In genomic region chr22:19011075-19011474, GRCh38 we compare ENCODE assay signal across 28 cellular contexts.
DNase-seq lines count a peak whose midpoint lies in the region; ATAC-seq, FAIRE-seq and TF ChIP-seq lines count a peak whose summit lies in the region.
"Had no signal": no experiment of that assay in that cellular context is flagged by ENCODE, and none has a peak within 500 bp of the region (broad histone marks: within the 10 kb centered on the region; RNA-seq: fewer than 3 reads in every experiment).

No MANE protein-coding gene starts in this region.

- peak overlapping the region; percentile 31 for H3K27ac ChIP-seq in VCaP
- no peak overlapping the region for H3K27ac ChIP-seq in ovary
- H3K27ac ChIP-seq: 22Rv1, C4-2B, GM23248, KMS-11, RWPE1, SK-N-MC had no signal

- no peaks in the 10 kb centered on the region for H3K27me3 ChIP-seq in ovary

- 69 to 80% (median 74%) methylated on average over 2 of the region's 2 CpGs for WGBS in ovary, 3 donors

- ATAC-seq in HG03135 (IDR thresholded peaks at IDR 0.05; ENCODE audit: unreplicated experiment), result no peak
- ATAC-seq: T-helper 17 cell had no signal

- TF ChIP-seq POLR2A in ovary (IDR thresholded peaks at IDR 0.05), result no peak

- intact Hi-C loops in ovary (cut with DNase I), result no loop called here

- no peak overlapping the region for H3K4me3 ChIP-seq in ovary
- H3K4me3 ChIP-seq: GM23248, SK-N-MC had no signal

- H3K9me3 ChIP-seq in ovary, result no peaks in the 10 kb centered on the region

- FAIRE-seq in frontal cortex (lab: Jason Lieb, UNC), result no peak
- FAIRE-seq: D721Med had no signal

- no peaks in the 10 kb centered on the region for H3K36me3 ChIP-seq in ovary

- DNase-seq in DMS53 (lab: John Stamatoyannopoulos, UW) (peak; percentile 14), DMS53 treated with DMSO at 0.1 percent for 48 hours (lab: John Stamatoyannopoulos, UW; ENCODE audit: unreplicated experiment) (no peak), NCI-H748 treated with DMSO at 0.1 percent for 48 hours (lab: John Stamatoyannopoulos, UW) (peak; percentile 45), renal cortical epithelial cell (ENCODE audit: low read depth) (peak; percentile 67), ovary (no peak), frontal cortex (ENCODE audit: low spot score in 2 of 2) (no peak)
- DNase-seq: CD8-positive, alpha-beta memory T cell; DMS79; GM23248; H9; IMR-90; NCI-H1105; NCI-H187; NCI-H2107; NCI-H446 treated with DMSO at 0.1 percent for 48 hours; NCI-H526 treated with DMSO at 0.1 percent for 48 hours; OCI-M1; SHP77 treated with DMSO at 0.1 percent for 48 hours; SW 1271; T-helper 17 cell had no signal

- no peaks in the 10 kb centered on the region for H3K4me1 ChIP-seq in ovary (ENCODE audit: insufficient read depth)

- TF ChIP-seq CTCF in VCaP (conservative IDR thresholded peaks at IDR 0.05), result no peak
- no peak for TF ChIP-seq CTCF in ovary (IDR thresholded peaks at IDR 0.05)

- TF ChIP-seq EP300 in ovary (IDR thresholded peaks at IDR 0.05), result no peak

Comparison
In these comparisons a context has a peak if more than half of its experiments do, and no peak if none do; other contexts are left out.
1. DNase-seq: peak in DMS53 (single experiment), NCI-H748 treated with DMSO at 0.1 percent for 48 hours (single experiment) and renal cortical epithelial cell (single experiment); none in DMS53 treated with DMSO at 0.1 percent for 48 hours (single experiment), ovary (0 of 5) and frontal cortex (0 of 2).